Comparison of ENCODE assay signal across 7 cellular contexts in genomic region chr17:49103360-49103759, GRCh38. TPM values are rescaled to one million over a fixed set of nuclear protein-coding genes. Genes with fewer than 3 reads are reported as not detected.
"Had no signal": no experiment of that assay in that cellular context is flagged by ENCODE, and none has a peak within 500 bp of the region (broad histone marks: within the 10 kb centered on the region; RNA-seq: fewer than 3 reads in every experiment).

No MANE protein-coding gene starts in this region.

RNA-seq across cellular contexts. Expression of gene B4GALNT2, which starts 29.2 kb away (rescaled TPM):
- total RNA-seq: OCI-LY7, PC-9, Right ventricle myocardium inferior, Right ventricle myocardium superior, RPMI7951, SJCRH30, SK-MEL-5 had no signal
